16 cellular contexts compared by ENCODE assay signal in the genomic region with DNA sequence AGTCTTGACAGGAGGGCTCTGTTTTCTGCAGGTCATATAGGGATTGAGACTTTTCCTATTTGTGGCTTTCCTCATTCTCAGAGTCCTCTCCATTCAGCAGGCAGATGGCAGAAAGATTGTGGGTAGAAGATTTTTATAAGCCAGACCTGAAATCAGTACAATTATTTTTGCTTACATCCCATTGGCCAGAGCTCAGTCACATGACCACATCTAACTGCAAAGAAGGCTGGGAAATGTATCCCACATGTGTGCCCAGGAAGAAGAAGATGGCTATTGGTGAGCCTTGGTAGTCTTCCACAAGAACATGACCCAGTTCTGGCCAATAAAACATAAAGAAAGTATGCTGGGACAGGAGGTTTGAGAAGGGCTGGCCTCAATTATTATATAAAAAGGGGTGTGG. TPM values are rescaled to one million over a fixed set of nuclear protein-coding genes. Genes with fewer than 3 reads are reported as not detected.
DNase-seq lines count a peak whose midpoint lies in the region; ATAC-seq, FAIRE-seq and TF ChIP-seq lines count a peak whose summit lies in the region.
"Had no signal": no experiment of that assay in that cellular context is flagged by ENCODE, and none has a peak within 500 bp of the region (broad histone marks: within the 10 kb centered on the region; RNA-seq: fewer than 3 reads in every experiment).

No MANE protein-coding gene starts in this region.

- no peaks in the 10 kb centered on the region for H3K27me3 Mint-ChIP-seq in chondrocyte (ENCODE audit: low read depth)
- no peaks in the 10 kb centered on the region for H3K27me3 Mint-ChIP-seq in osteocyte (ENCODE audit: unreplicated experiment)
- H3K27me3 Mint-ChIP-seq in effector memory CD8-positive, alpha-beta T cell: peaks cover 7 to 12% of the 10 kb centered on the region in 2 donors

- peak; percentile 4 for DNase-seq in activated effector memory CD4-positive, alpha-beta T cell treated with anti-CD3 and anti-CD28 coated beads, Interleukin-2, amount 50 U/mL, for 16 hours
- no peak for DNase-seq in activated effector memory CD4-positive, alpha-beta T cell treated with Interleukin-2 at 50 U/mL for 16 hours
- DNase-seq in chondrocyte (ENCODE audit: low spot score) (no peak), osteocyte (ENCODE audit: extremely low spot score, unreplicated experiment) (no peak), upper lobe of left lung (no peak), GM12891 (ENCODE audit: insufficient read length, low spot score) (no peak)
- no peak for DNase-seq in stimulated activated CD8-positive, alpha-beta memory T cell treated with anti-CD3 and anti-CD28 coated beads, Interleukin-4, amount 100 ng/mL, for 48 hours
- DNase-seq in effector memory CD8-positive, alpha-beta T cell: no peak
- DNase-seq: colonic mucosa, DMS79 treated with DMSO at 0.1 percent for 48 hours, head of caudate nucleus, NCI-H2029, NCI-H524 had no signal

- no peak for FAIRE-seq in GM12891 (lab: Jason Lieb, UNC)

- H3K4me3 Mint-ChIP-seq in chondrocyte (ENCODE audit: unreplicated experiment): no peak overlapping the region
- no peak overlapping the region for H3K4me3 Mint-ChIP-seq in osteocyte (ENCODE audit: unreplicated experiment)
- H3K4me3 Mint-ChIP-seq in effector memory CD8-positive, alpha-beta T cell: no peak overlapping the region
- H3K4me3 Mint-ChIP-seq: CD14-positive monocyte had no signal

- H3K27ac Mint-ChIP-seq in chondrocyte (ENCODE audit: unreplicated experiment) (peak overlapping the region; percentile 92), osteocyte (ENCODE audit: unreplicated experiment) (peak overlapping the region; percentile 95)
- H3K27ac Mint-ChIP-seq in effector memory CD8-positive, alpha-beta T cell: no peak overlapping the region

- TF ChIP-seq POLR2A in upper lobe of left lung (IDR thresholded peaks at IDR 0.05): no peak
- TF ChIP-seq POLR2A in GM12891 (IDR thresholded peaks at IDR 0.05; ENCODE audit: low read depth, low read length): no peak

- H3K27me3 ChIP-seq in upper lobe of left lung: no peaks in the 10 kb centered on the region
- H3K27me3 ChIP-seq: colonic mucosa had no signal

- ATAC-seq in upper lobe of left lung (ENCODE audit: low FRiP score in 2 of 2): no peak
- ATAC-seq in effector memory CD8-positive, alpha-beta T cell (replicated peaks): no peak

- peaks cover 69% of the 10 kb centered on the region for H3K4me1 Mint-ChIP-seq in chondrocyte (ENCODE audit: low read depth)
- peaks cover 76% of the 10 kb centered on the region for H3K4me1 Mint-ChIP-seq in osteocyte (ENCODE audit: unreplicated experiment)
- H3K4me1 Mint-ChIP-seq in effector memory CD8-positive, alpha-beta T cell (ENCODE audit: low read depth in 2 of 2): no peaks in the 10 kb centered on the region

- no peaks in the 10 kb centered on the region for H3K9me3 ChIP-seq in upper lobe of left lung
- H3K9me3 ChIP-seq: colonic mucosa had no signal

- no peak for TF ChIP-seq CTCF in chondrocyte (IDR thresholded peaks at IDR 0.05)
- TF ChIP-seq CTCF in osteocyte (IDR thresholded peaks at IDR 0.05): no peak
- no peak for TF ChIP-seq CTCF in upper lobe of left lung (IDR thresholded peaks at IDR 0.05)

- H3K9me3 Mint-ChIP-seq in chondrocyte (ENCODE audit: low read depth): peaks cover 4% of the 10 kb centered on the region
- H3K9me3 Mint-ChIP-seq in osteocyte (ENCODE audit: unreplicated experiment): peaks cover 4% of the 10 kb centered on the region
- no peaks in the 10 kb centered on the region for H3K9me3 Mint-ChIP-seq in effector memory CD8-positive, alpha-beta T cell

- no peak for TF ChIP-seq EP300 in upper lobe of left lung (IDR thresholded peaks at IDR 0.05)

- H3K4me3 ChIP-seq in upper lobe of left lung: no peak overlapping the region
- H3K4me3 ChIP-seq: colonic mucosa had no signal

- H3K36me3 Mint-ChIP-seq in chondrocyte (ENCODE audit: low read depth): no peaks in the 10 kb centered on the region
- no peaks in the 10 kb centered on the region for H3K36me3 Mint-ChIP-seq in osteocyte (ENCODE audit: unreplicated experiment)
- H3K36me3 Mint-ChIP-seq in effector memory CD8-positive, alpha-beta T cell (ENCODE audit: insufficient read depth): no peaks in the 10 kb centered on the region
- H3K36me3 Mint-ChIP-seq: CD14-positive monocyte had no signal

- no peaks in the 10 kb centered on the region for H3K36me3 ChIP-seq in upper lobe of left lung
- H3K36me3 ChIP-seq: colonic mucosa had no signal

- H3K27ac ChIP-seq in upper lobe of left lung: peak overlapping the region; percentile 58 to 85 (median 72)
- H3K27ac ChIP-seq: colonic mucosa had no signal

- peaks cover 0 to 20% (median 13%) of the 10 kb centered on the region in 4 donors for H3K4me1 ChIP-seq in upper lobe of left lung
- H3K4me1 ChIP-seq: colonic mucosa had no signal

TF ChIP-seq in GM12891, 5 proteins besides CTCF, POLR2A, EP300 and RAD21:
- TF ChIP-seq TAF1 (IDR thresholded peaks at IDR 0.05; ENCODE audit: low read depth, low read length): no peak
- no peak for TF ChIP-seq POU2F2 (IDR thresholded peaks at IDR 0.05; ENCODE audit: low read depth, low read length)

RNA-seq across cellular contexts. Expression of a gene that starts 21.5 kb away (rescaled TPM):
- total RNA-seq in chondrocyte (1.6 to 1.7 TPM (median 1.7 TPM) in 3 replicates), osteocyte (18.2 and 24.0 TPM in 2 replicates), upper lobe of left lung (100 to 1,000 TPM in 3 of 6 donors, 10 to 100 TPM in 3; 44.9 to 168 (median 122) TPM)
- not detected for polyA plus RNA-seq in GM12891 (2012; ENCODE audit: low read depth, missing spikeins)
- total RNA-seq: epithelial cell of proximal tubule, mononuclear cell had no signal
- polyA plus RNA-seq: CD14-positive monocyte had no signal

RNA-seq across cellular contexts. Expression of a gene that starts 42.1 kb away (rescaled TPM):
- total RNA-seq in chondrocyte (10.6 to 12.1 TPM (median 11.4 TPM) in 3 replicates), osteocyte (177 and 185 TPM in 2 replicates), upper lobe of left lung (1 to 10 TPM; 5.0 to 9.4 (median 7.2) TPM)
- 112 TPM for polyA plus RNA-seq in GM12891 (2012; ENCODE audit: low read depth, missing spikeins)

RNA-seq across cellular contexts. Expression of a gene that starts 52.0 kb away (rescaled TPM):
- 0.59 to 1.6 TPM (median 0.77 TPM) in 3 replicates for total RNA-seq in chondrocyte
- 17.5 and 21.5 TPM in 2 replicates for total RNA-seq in osteocyte
- total RNA-seq in upper lobe of left lung: 1 to 10 TPM; 1.0 to 2.7 (median 1.7) TPM
- not detected for polyA plus RNA-seq in GM12891 (2012; ENCODE audit: low read depth, missing spikeins)
- total RNA-seq: epithelial cell of proximal tubule had no signal
- polyA plus RNA-seq: CD14-positive monocyte had no signal

Comparison
In these comparisons a context has a peak if more than half of its experiments do, and no peak if none do; other contexts are left out.
1. H3K27ac Mint-ChIP-seq: peak in chondrocyte (single experiment) and osteocyte (single experiment); none in effector memory CD8-positive, alpha-beta T cell (0 of 2).
2. RNA of a gene that starts 42.1 kb away (total RNA-seq): 177 to 185 TPM in osteocyte; 10.6 to 12.1 TPM in chondrocyte and 5.0 to 9.4 TPM in upper lobe of left lung; every median in the first group is over 10 times any median in the second.